Comparison of ENCODE assay signal across 19 cellular contexts in the genomic region with DNA sequence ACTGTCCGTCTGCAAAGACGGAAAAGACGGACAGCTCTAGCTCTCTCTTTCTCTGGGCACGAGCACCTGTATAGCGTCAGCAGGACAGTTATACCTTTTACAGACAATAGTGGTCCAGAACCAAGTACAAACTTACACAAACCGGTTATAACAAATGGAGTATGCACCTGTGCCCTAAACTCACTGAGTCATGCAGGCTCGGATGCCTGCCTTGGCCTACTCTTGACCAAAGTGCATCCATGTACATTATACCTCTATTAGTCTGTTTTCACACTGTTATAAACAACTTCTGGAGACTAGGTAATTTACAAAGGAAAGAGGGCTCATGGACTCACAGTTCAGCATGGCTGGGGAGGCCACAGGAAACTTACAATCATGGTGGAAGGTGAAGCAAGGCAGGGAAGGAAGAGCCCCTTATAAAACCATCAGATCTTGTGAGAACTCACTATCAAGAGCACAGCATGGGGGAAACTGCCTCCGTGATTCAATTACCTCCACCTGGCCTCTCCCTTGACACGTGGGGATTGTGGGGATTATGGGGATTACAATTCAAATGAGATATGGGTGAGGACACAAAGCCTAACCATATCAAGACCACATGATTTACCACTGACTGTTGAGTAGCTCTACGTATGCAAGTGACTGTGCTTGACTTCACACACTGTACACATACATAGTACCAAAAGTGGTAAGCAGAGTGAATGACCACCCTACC. TPM values are rescaled to one million over a fixed set of nuclear protein-coding genes. Genes with fewer than 3 reads are reported as not detected.
DNase-seq lines count a peak whose midpoint lies in the region; ATAC-seq and TF ChIP-seq lines count a peak whose summit lies in the region.
"Had no signal": no experiment of that assay in that cellular context is flagged by ENCODE, and none has a peak within 500 bp of the region (broad histone marks: within the 10 kb centered on the region; RNA-seq: fewer than 3 reads in every experiment).

No MANE protein-coding gene starts in this region.

- WGBS in endodermal cell (ENCODE audit: insufficient coverage in 1 of 2, insufficient read length in 1 of 2), 2 experiments = 89 to 97% methylated on average over 8 of the region's 10 CpGs

- H3K9ac ChIP-seq in endodermal cell (ENCODE audit: extremely low read depth, low read length, poor library complexity, severe bottlenecking) = no peak overlapping the region
- H3K9ac ChIP-seq: SK-N-SH had no signal

- H3K36me3 ChIP-seq in endodermal cell (ENCODE audit: control insufficient read depth, insufficient read depth, low read length) = peaks cover 12% of the 10 kb centered on the region
- H3K36me3 ChIP-seq: HAP-1 had no signal

- peaks cover 35% of the 10 kb centered on the region for H3K4me1 ChIP-seq in endodermal cell (ENCODE audit: control insufficient read depth, insufficient read depth, low read length)
- H3K4me1 ChIP-seq: HAP-1 had no signal

- peak overlapping the region; percentile 10 for H3K4me3 ChIP-seq in endodermal cell (ENCODE audit: low read length)
- H3K4me3 ChIP-seq: HAP-1 had no signal

- peak; percentile 52 for ATAC-seq in stimulated activated naive CD8-positive, alpha-beta T cell treated with anti-CD3 and anti-CD28 coated beads, Interleukin-15, amount 100 ng/mL, for 72 hours
- ATAC-seq in GM19463 (IDR thresholded peaks at IDR 0.05; ENCODE audit: unreplicated experiment) = no peak

- no peaks in the 10 kb centered on the region for H3K9me3 Mint-ChIP-seq in activated CD4-positive, alpha-beta T cell treated with anti-CD3 and anti-CD28 coated beads, Interleukin-2, amount 10 ng/mL, durations not matched to agents 24 days and 14 days
- no peaks in the 10 kb centered on the region for H3K9me3 Mint-ChIP-seq in endodermal cell
- H3K9me3 Mint-ChIP-seq in stimulated activated naive CD8-positive, alpha-beta T cell treated with anti-CD3 and anti-CD28 coated beads, Interleukin-15, amount 100 ng/mL, for 72 hours = no peaks in the 10 kb centered on the region

- H3K27me3 Mint-ChIP-seq in activated CD4-positive, alpha-beta T cell treated with anti-CD3 and anti-CD28 coated beads, Interleukin-2, amount 10 ng/mL, durations not matched to agents 24 days and 14 days = no peaks in the 10 kb centered on the region
- H3K27me3 Mint-ChIP-seq in endodermal cell (ENCODE audit: insufficient read depth) = no peaks in the 10 kb centered on the region
- no peaks in the 10 kb centered on the region for H3K27me3 Mint-ChIP-seq in stimulated activated naive CD8-positive, alpha-beta T cell treated with anti-CD3 and anti-CD28 coated beads, Interleukin-15, amount 100 ng/mL, for 72 hours

- H3K27ac ChIP-seq in endodermal cell (ENCODE audit: low read depth, low read length) = no peak overlapping the region
- H3K27ac ChIP-seq: 22Rv1, C4-2B had no signal

- H3K27ac Mint-ChIP-seq in activated CD4-positive, alpha-beta T cell treated with anti-CD3 and anti-CD28 coated beads, Interleukin-2, amount 10 ng/mL, durations not matched to agents 24 days and 14 days = no peak overlapping the region
- H3K27ac Mint-ChIP-seq in endodermal cell = peak overlapping the region; percentile 2
- no peak overlapping the region for H3K27ac Mint-ChIP-seq in stimulated activated naive CD8-positive, alpha-beta T cell treated with anti-CD3 and anti-CD28 coated beads, Interleukin-15, amount 100 ng/mL, for 72 hours

- intact Hi-C loops in activated CD4-positive, alpha-beta T cell treated with anti-CD3 and anti-CD28 coated beads, Interleukin-2, amount 10 ng/mL, durations not matched to agents 24 days and 14 days (cut with micrococcal nuclease) = no loop called here

- peaks cover 31% of the 10 kb centered on the region for H3K36me3 Mint-ChIP-seq in activated CD4-positive, alpha-beta T cell treated with anti-CD3 and anti-CD28 coated beads, Interleukin-2, amount 10 ng/mL, durations not matched to agents 24 days and 14 days (ENCODE audit: low read depth)
- peaks cover 35% of the 10 kb centered on the region for H3K36me3 Mint-ChIP-seq in endodermal cell (ENCODE audit: low read depth)

- no peaks in the 10 kb centered on the region for H3K9me3 ChIP-seq in endodermal cell (ENCODE audit: control insufficient read depth, low read length)
- H3K9me3 ChIP-seq: HAP-1, SK-N-SH had no signal

- DNase-seq in activated CD4-positive, alpha-beta T cell treated with anti-CD3 and anti-CD28 coated beads, Interleukin-2, amount 10 ng/mL, durations not matched to agents 24 days and 14 days = peak; percentile 48
- DNase-seq in activated CD4-positive, alpha-beta T cell treated with anti-CD3 and anti-CD28 coated beads for 1 hour = no peak
- DNase-seq in NCI-H69 (lab: John Stamatoyannopoulos, UW) (peak; percentile 42), endodermal cell (no peak), NCI-H1417 treated with DMSO at 0.1 percent for 48 hours (lab: John Stamatoyannopoulos, UW) (no peak), medulla oblongata (ENCODE audit: extremely low spot score) (no peak)
- no peak for DNase-seq in stimulated activated naive CD8-positive, alpha-beta T cell treated with anti-CD3 and anti-CD28 coated beads, Interleukin-15, amount 100 ng/mL, for 72 hours
- DNase-seq: AML-193, NCI-H1105 treated with DMSO at 0.1 percent for 48 hours, NCI-H187, NCI-H2107, NCI-H2227 treated with DMSO at 0.1 percent for 48 hours, NCI-H510A treated with DMSO at 0.1 percent for 48 hours, SHP77 treated with DMSO at 0.1 percent for 48 hours, SK-N-SH had no signal

- H3K4me1 Mint-ChIP-seq in activated CD4-positive, alpha-beta T cell treated with anti-CD3 and anti-CD28 coated beads, Interleukin-2, amount 10 ng/mL, durations not matched to agents 24 days and 14 days = peaks cover 50% of the 10 kb centered on the region
- H3K4me1 Mint-ChIP-seq in endodermal cell = peaks cover 73% of the 10 kb centered on the region
- H3K4me1 Mint-ChIP-seq in stimulated activated naive CD8-positive, alpha-beta T cell treated with anti-CD3 and anti-CD28 coated beads, Interleukin-15, amount 100 ng/mL, for 72 hours = peaks cover 35% of the 10 kb centered on the region

- no peaks in the 10 kb centered on the region for H3K27me3 ChIP-seq in endodermal cell (ENCODE audit: control insufficient read depth, insufficient read depth, low read length, poor library complexity, severe bottlenecking)

- TF ChIP-seq CTCF in endodermal cell (conservative IDR thresholded peaks at IDR 0.05) = no peak

- no peak overlapping the region for H3K4me3 Mint-ChIP-seq in activated CD4-positive, alpha-beta T cell treated with anti-CD3 and anti-CD28 coated beads, Interleukin-2, amount 10 ng/mL, durations not matched to agents 24 days and 14 days
- no peak overlapping the region for H3K4me3 Mint-ChIP-seq in endodermal cell
- H3K4me3 Mint-ChIP-seq in stimulated activated naive CD8-positive, alpha-beta T cell treated with anti-CD3 and anti-CD28 coated beads, Interleukin-15, amount 100 ng/mL, for 72 hours = no peak overlapping the region

RNA-seq across cellular contexts. Expression of a gene that starts 23.1 kb away (rescaled TPM):
- 43.0 and 43.7 TPM in 2 replicates for total RNA-seq in activated CD4-positive, alpha-beta T cell treated with anti-CD3 and anti-CD28 coated beads, Interleukin-2, amount 10 ng/mL, durations not matched to agents 24 days and 14 days
- 10 to 100 TPM; 41.7 to 43.7 TPM for total RNA-seq in endodermal cell
- 10.5 TPM for polyA plus RNA-seq in endodermal cell (2013, experiment 1 of 2)
- 11.9 TPM for polyA plus RNA-seq in endodermal cell (2013, experiment 2 of 2)

Comparison
In these comparisons a context has a peak if more than half of its experiments do, and no peak if none do; other contexts are left out.
1. DNase-seq: peak in activated CD4-positive, alpha-beta T cell treated with anti-CD3 and anti-CD28 coated beads, Interleukin-2, amount 10 ng/mL, durations not matched to agents 24 days and 14 days (single experiment) and NCI-H69 (single experiment); none in activated CD4-positive, alpha-beta T cell treated with anti-CD3 and anti-CD28 coated beads for 1 hour (single experiment), endodermal cell (single experiment), stimulated activated naive CD8-positive, alpha-beta T cell treated with anti-CD3 and anti-CD28 coated beads, Interleukin-15, amount 100 ng/mL, for 72 hours (0 of 2), NCI-H1417 treated with DMSO at 0.1 percent for 48 hours (single experiment) and medulla oblongata (single experiment).